Comparison of ENCODE assay signal across 11 cellular contexts in genomic region chr18:59198215-59198614, GRCh38. TPM values are rescaled to one million over a fixed set of nuclear protein-coding genes. Genes with fewer than 3 reads are reported as not detected.
"Had no signal": no experiment of that assay in that cellular context is flagged by ENCODE, and none has a peak within 500 bp of the region (broad histone marks: within the 10 kb centered on the region; RNA-seq: fewer than 3 reads in every experiment).

No MANE protein-coding gene starts in this region.

- H3K27ac ChIP-seq: HL-60, KMS-11 had no signal

- ATAC-seq: HCT116 had no signal

- H3K4me3 ChIP-seq: HAP-1 had no signal

- DNase-seq: GOT3, H7, HFFc6, KBM-7 had no signal

- H3K36me3 ChIP-seq: HAP-1 had no signal

- H3K9me3 ChIP-seq: HAP-1 had no signal

- H3K9ac ChIP-seq: KMS-11 had no signal

- H3K4me1 ChIP-seq: HAP-1 had no signal

- H3K4me2 ChIP-seq: KMS-11 had no signal

RNA-seq across cellular contexts. Expression of gene GRP, which starts 21.7 kb away (rescaled TPM):
- total RNA-seq: H4, HFFc6, HT1080 had no signal
- polyA plus RNA-seq: IgD-negative memory B cell had no signal
